Comparison of ENCODE assay signal across 12 cellular contexts in genomic region chr13:31670831-31671617, GRCh38.
"Had no signal": no experiment of that assay in that cellular context is flagged by ENCODE, and none has a peak within 500 bp of the region (broad histone marks: within the 10 kb centered on the region; RNA-seq: fewer than 3 reads in every experiment).

No MANE protein-coding gene starts in this region.

- DNase-seq: activated CD4-positive, alpha-beta T cell treated with anti-CD3 and anti-CD28 coated beads, Interleukin-2, amount 50 U/mL, for 1 hour; activated CD4-positive, CD25-positive, alpha-beta regulatory T cell; activated naive CD4-positive, alpha-beta T cell treated with anti-CD3 and anti-CD28 coated beads, Interleukin-2, amount 10 ng/mL, durations not matched to agents 7 days and 5 days; central memory CD4-positive, alpha-beta T cell; endodermal cell; heart right ventricle; ovary; stimulated activated CD4-positive, alpha-beta T cell treated with anti-CD3 and anti-CD28 coated beads, Interleukin-15, amount 100 ng/mL, for 24 hours; stimulated activated CD4-positive, alpha-beta T cell treated with anti-CD3 and anti-CD28 coated beads, Interleukin-4, amount 100 ng/mL, for 24 hours; stimulated activated naive CD8-positive, alpha-beta T cell treated with anti-CD3 and anti-CD28 coated beads, Interleukin-15, amount 100 ng/mL, for 72 hours; T-helper 2 cell; testis had no signal

- H3K36me3 ChIP-seq: heart right ventricle, ovary had no signal

- H3K4me1 ChIP-seq: heart right ventricle, testis had no signal

- H3K4me3 ChIP-seq: heart right ventricle, ovary, testis had no signal

- H3K27me3 ChIP-seq: ovary, testis had no signal

- ATAC-seq: heart right ventricle; stimulated activated naive CD8-positive, alpha-beta T cell treated with anti-CD3 and anti-CD28 coated beads, Interleukin-15, amount 100 ng/mL, for 72 hours had no signal

- H3K27ac ChIP-seq: heart right ventricle, ovary, testis had no signal

- H3K9me3 ChIP-seq: ovary, testis had no signal
